In the genomic region with DNA sequence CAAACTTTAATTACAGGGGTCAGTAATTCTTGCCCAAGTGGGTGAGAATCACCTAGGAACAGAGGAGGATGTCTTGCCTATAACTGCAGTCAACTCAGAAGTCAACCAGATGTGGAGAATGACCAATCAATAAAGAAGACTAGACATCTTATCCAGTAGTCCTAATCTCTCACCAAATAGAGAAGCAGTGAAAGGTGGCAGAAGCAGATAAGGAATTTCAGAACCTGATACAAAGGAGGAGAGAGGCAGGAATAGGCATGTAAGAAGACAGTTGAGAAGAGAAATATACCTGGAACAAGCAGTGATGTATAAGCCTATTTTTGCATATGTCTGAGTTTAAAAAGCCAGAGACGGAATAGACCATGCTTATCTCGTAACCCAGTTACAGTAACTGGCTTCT, we compare ENCODE assay signal across 1 cellular context.
TF ChIP-seq lines count a peak whose summit lies in the region.

No MANE protein-coding gene starts in this region.

TF ChIP-seq in K562, 482 proteins besides CTCF, POLR2A, EP300 and RAD21 (continued from another document and continues in another):
- no peak for TF ChIP-seq NR3C1 (CRISPR knock-in tag; IDR thresholded peaks at IDR 0.05)
- no peak for TF ChIP-seq COPS2 (conservative IDR thresholded peaks at IDR 0.05)
- TF ChIP-seq HMGN3 (IDR thresholded peaks at IDR 0.05; ENCODE audit: borderline replicate concordance, extremely low read depth, insufficient read length, low read depth, low read length): peak; percentile 65
- TF ChIP-seq FOSL1 (tag; conservative IDR thresholded peaks at IDR 0.05): no peak
- TF ChIP-seq GTF2A2 (tag; IDR thresholded peaks at IDR 0.05): no peak
- TF ChIP-seq CEBPG (CRISPR knock-in tag; IDR thresholded peaks at IDR 0.05): no peak
- no peak for TF ChIP-seq CEBPG (tag; conservative IDR thresholded peaks at IDR 0.05 in 1 of 2, IDR thresholded peaks at IDR 0.05 in 1 of 2)
- TF ChIP-seq SPI1 (IDR thresholded peaks at IDR 0.05; ENCODE audit: borderline replicate concordance, low read depth, low read length): no peak
- no peak for TF ChIP-seq HLTF (IDR thresholded peaks at IDR 0.05)
- no peak for TF ChIP-seq ZNF778 (CRISPR knock-in tag; IDR thresholded peaks at IDR 0.05)
- TF ChIP-seq HDAC1 (IDR thresholded peaks at IDR 0.05): peak in 1 of 2 experiments; percentile 76; a peak in 2 of 4 replicates
- TF ChIP-seq CHD4 (IDR thresholded peaks at IDR 0.05; ENCODE audit: insufficient read depth, insufficient replicate concordance, low read depth, low read length, poor library complexity, severe bottlenecking): no peak
- TF ChIP-seq NR1H2 (CRISPR knock-in tag; IDR thresholded peaks at IDR 0.05): no peak
- TF ChIP-seq ZNF764 (CRISPR knock-in tag; IDR thresholded peaks at IDR 0.05; ENCODE audit: low read depth): no peak
- TF ChIP-seq, protein P1, sequence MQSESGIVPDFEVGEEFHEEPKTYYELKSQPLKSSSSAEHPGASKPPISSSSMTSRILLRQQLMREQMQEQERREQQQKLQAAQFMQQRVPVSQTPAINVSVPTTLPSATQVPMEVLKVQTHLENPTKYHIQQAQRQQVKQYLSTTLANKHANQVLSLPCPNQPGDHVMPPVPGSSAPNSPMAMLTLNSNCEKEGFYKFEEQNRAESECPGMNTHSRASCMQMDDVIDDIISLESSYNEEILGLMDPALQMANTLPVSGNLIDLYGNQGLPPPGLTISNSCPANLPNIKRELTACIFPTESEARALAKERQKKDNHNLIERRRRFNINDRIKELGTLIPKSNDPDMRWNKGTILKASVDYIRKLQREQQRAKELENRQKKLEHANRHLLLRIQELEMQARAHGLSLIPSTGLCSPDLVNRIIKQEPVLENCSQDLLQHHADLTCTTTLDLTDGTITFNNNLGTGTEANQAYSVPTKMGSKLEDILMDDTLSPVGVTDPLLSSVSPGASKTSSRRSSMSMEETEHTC (IDR thresholded peaks at IDR 0.05): no peak
- TF ChIP-seq POLR2B (IDR thresholded peaks at IDR 0.05; ENCODE audit: low read depth, partially characterized antibody): no peak
- no peak for TF ChIP-seq ETS2 (tag; IDR thresholded peaks at IDR 0.05; ENCODE audit: borderline replicate concordance, poor library complexity, severe bottlenecking)
- TF ChIP-seq STAT5A (IDR thresholded peaks at IDR 0.05; ENCODE audit: borderline replicate concordance, low read length): peak; percentile 78
- no peak for TF ChIP-seq STAT5B (CRISPR knock-in tag; IDR thresholded peaks at IDR 0.05)
- TF ChIP-seq ZNF75A (CRISPR knock-in tag; IDR thresholded peaks at IDR 0.05): no peak
- no peak for TF ChIP-seq MBD1 (CRISPR knock-in tag; IDR thresholded peaks at IDR 0.05)
- TF ChIP-seq SOX6 (IDR thresholded peaks at IDR 0.05): peak; percentile 92
- no peak for TF ChIP-seq HOXB6 (CRISPR knock-in tag; IDR thresholded peaks at IDR 0.05; ENCODE audit: borderline replicate concordance)
- TF ChIP-seq ZNF165 (CRISPR knock-in tag; IDR thresholded peaks at IDR 0.05; ENCODE audit: borderline replicate concordance): no peak
- no peak for TF ChIP-seq ZNF212 (CRISPR knock-in tag; IDR thresholded peaks at IDR 0.05)
- no peak for TF ChIP-seq ZNF695 (CRISPR knock-in tag; IDR thresholded peaks at IDR 0.05)
- no peak for TF ChIP-seq ZFX (CRISPR knock-in tag; IDR thresholded peaks at IDR 0.05)
- no peak for TF ChIP-seq ATF1 (CRISPR knock-in tag; IDR thresholded peaks at IDR 0.05)
- TF ChIP-seq ATF1 (tag; IDR thresholded peaks at IDR 0.05): no peak
- TF ChIP-seq, protein P2, sequence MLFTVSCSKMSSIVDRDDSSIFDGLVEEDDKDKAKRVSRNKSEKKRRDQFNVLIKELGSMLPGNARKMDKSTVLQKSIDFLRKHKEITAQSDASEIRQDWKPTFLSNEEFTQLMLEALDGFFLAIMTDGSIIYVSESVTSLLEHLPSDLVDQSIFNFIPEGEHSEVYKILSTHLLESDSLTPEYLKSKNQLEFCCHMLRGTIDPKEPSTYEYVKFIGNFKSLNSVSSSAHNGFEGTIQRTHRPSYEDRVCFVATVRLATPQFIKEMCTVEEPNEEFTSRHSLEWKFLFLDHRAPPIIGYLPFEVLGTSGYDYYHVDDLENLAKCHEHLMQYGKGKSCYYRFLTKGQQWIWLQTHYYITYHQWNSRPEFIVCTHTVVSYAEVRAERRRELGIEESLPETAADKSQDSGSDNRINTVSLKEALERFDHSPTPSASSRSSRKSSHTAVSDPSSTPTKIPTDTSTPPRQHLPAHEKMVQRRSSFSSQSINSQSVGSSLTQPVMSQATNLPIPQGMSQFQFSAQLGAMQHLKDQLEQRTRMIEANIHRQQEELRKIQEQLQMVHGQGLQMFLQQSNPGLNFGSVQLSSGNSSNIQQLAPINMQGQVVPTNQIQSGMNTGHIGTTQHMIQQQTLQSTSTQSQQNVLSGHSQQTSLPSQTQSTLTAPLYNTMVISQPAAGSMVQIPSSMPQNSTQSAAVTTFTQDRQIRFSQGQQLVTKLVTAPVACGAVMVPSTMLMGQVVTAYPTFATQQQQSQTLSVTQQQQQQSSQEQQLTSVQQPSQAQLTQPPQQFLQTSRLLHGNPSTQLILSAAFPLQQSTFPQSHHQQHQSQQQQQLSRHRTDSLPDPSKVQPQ (CRISPR knock-in tag; IDR thresholded peaks at IDR 0.05; ENCODE audit: borderline replicate concordance): no peak
- no peak for TF ChIP-seq SREBF1 (IDR thresholded peaks at IDR 0.05; ENCODE audit: borderline replicate concordance, low read depth, low read length)
- no peak for TF ChIP-seq POLR3A (IDR thresholded peaks at IDR 0.05; ENCODE audit: borderline replicate concordance, extremely low read depth, insufficient read depth, insufficient read length)
- TF ChIP-seq DPF2 (IDR thresholded peaks at IDR 0.05): peak; percentile 90
- TF ChIP-seq MNT (conservative IDR thresholded peaks at IDR 0.05): no peak
- TF ChIP-seq ZNF197 (CRISPR knock-in tag; IDR thresholded peaks at IDR 0.05; ENCODE audit: low read depth): no peak
- TF ChIP-seq KLF6 (CRISPR knock-in tag; IDR thresholded peaks at IDR 0.05; ENCODE audit: borderline replicate concordance): no peak
- no peak for TF ChIP-seq TBP (optimal IDR thresholded peaks at IDR 0.05; ENCODE audit: low read depth, low read length)
- no peak for TF ChIP-seq NFATC3 (IDR thresholded peaks at IDR 0.05)
- TF ChIP-seq, protein P3, sequence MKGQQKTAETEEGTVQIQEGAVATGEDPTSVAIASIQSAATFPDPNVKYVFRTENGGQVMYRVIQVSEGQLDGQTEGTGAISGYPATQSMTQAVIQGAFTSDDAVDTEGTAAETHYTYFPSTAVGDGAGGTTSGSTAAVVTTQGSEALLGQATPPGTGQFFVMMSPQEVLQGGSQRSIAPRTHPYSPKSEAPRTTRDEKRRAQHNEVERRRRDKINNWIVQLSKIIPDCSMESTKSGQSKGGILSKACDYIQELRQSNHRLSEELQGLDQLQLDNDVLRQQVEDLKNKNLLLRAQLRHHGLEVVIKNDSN (CRISPR knock-in tag; IDR thresholded peaks at IDR 0.05): no peak
- TF ChIP-seq LCOR (CRISPR knock-in tag; IDR thresholded peaks at IDR 0.05): no peak
- TF ChIP-seq SIRT6 (IDR thresholded peaks at IDR 0.05; ENCODE audit: low read depth, low read length): no peak
- no peak for TF ChIP-seq GTF2F1 (IDR thresholded peaks at IDR 0.05; ENCODE audit: low read depth, low read length)
- no peak for TF ChIP-seq BCL6 (CRISPR knock-in tag; IDR thresholded peaks at IDR 0.05)
- no peak for TF ChIP-seq HMG20B (CRISPR knock-in tag; IDR thresholded peaks at IDR 0.05)
- TF ChIP-seq ARHGAP35 (IDR thresholded peaks at IDR 0.05; ENCODE audit: partially characterized antibody): no peak
- 0 out of 2 replicates have a peak, but pooled peaks have one; percentile 32 for TF ChIP-seq MBD2 (IDR thresholded peaks at IDR 0.05; ENCODE audit: borderline replicate concordance, low read depth)
- no peak for TF ChIP-seq PCBP1 (IDR thresholded peaks at IDR 0.05; ENCODE audit: low read depth, low read length, poor library complexity, severe bottlenecking)
- TF ChIP-seq PHB (CRISPR knock-in tag; IDR thresholded peaks at IDR 0.05): no peak
- TF ChIP-seq NFXL1 (CRISPR knock-in tag; IDR thresholded peaks at IDR 0.05): no peak
- TF ChIP-seq ATF3 (IDR thresholded peaks at IDR 0.05): no peak
- no peak for TF ChIP-seq ATF3 (CRISPR knock-in tag; conservative IDR thresholded peaks at IDR 0.05)
- no peak for TF ChIP-seq NCOA6 (IDR thresholded peaks at IDR 0.05)
- TF ChIP-seq, protein P4, sequence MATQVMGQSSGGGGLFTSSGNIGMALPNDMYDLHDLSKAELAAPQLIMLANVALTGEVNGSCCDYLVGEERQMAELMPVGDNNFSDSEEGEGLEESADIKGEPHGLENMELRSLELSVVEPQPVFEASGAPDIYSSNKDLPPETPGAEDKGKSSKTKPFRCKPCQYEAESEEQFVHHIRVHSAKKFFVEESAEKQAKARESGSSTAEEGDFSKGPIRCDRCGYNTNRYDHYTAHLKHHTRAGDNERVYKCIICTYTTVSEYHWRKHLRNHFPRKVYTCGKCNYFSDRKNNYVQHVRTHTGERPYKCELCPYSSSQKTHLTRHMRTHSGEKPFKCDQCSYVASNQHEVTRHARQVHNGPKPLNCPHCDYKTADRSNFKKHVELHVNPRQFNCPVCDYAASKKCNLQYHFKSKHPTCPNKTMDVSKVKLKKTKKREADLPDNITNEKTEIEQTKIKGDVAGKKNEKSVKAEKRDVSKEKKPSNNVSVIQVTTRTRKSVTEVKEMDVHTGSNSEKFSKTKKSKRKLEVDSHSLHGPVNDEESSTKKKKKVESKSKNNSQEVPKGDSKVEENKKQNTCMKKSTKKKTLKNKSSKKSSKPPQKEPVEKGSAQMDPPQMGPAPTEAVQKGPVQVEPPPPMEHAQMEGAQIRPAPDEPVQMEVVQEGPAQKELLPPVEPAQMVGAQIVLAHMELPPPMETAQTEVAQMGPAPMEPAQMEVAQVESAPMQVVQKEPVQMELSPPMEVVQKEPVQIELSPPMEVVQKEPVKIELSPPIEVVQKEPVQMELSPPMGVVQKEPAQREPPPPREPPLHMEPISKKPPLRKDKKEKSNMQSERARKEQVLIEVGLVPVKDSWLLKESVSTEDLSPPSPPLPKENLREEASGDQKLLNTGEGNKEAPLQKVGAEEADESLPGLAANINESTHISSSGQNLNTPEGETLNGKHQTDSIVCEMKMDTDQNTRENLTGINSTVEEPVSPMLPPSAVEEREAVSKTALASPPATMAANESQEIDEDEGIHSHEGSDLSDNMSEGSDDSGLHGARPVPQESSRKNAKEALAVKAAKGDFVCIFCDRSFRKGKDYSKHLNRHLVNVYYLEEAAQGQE (CRISPR knock-in tag; IDR thresholded peaks at IDR 0.05; ENCODE audit: low read depth): no peak
- no peak for TF ChIP-seq MCM5 (IDR thresholded peaks at IDR 0.05; ENCODE audit: low read depth)
- no peak for TF ChIP-seq EWSR1 (IDR thresholded peaks at IDR 0.05; ENCODE audit: borderline replicate concordance, low read depth, partially characterized antibody)
- TF ChIP-seq SRSF7 (optimal IDR thresholded peaks at IDR 0.05; ENCODE audit: low read depth, low read length): no peak
- no peak for TF ChIP-seq CBX1 (IDR thresholded peaks at IDR 0.05; ENCODE audit: low read depth)
- TF ChIP-seq CXXC5 (CRISPR knock-in tag; IDR thresholded peaks at IDR 0.05): no peak
- TF ChIP-seq E2F5 (CRISPR knock-in tag; IDR thresholded peaks at IDR 0.05): no peak
- TF ChIP-seq ZNF780A (CRISPR knock-in tag; IDR thresholded peaks at IDR 0.05): no peak
- TF ChIP-seq NFRKB (IDR thresholded peaks at IDR 0.05; ENCODE audit: low read depth): no peak
- no peak for TF ChIP-seq STAG1 (CRISPR knock-in tag; IDR thresholded peaks at IDR 0.05; ENCODE audit: borderline replicate concordance)
